Comparison of ENCODE assay signal across 1 cellular context in genomic region chr3:195195321-195196209, GRCh38.
TF ChIP-seq lines count a peak whose summit lies in the region.

No MANE protein-coding gene starts in this region.

TF ChIP-seq in GM23338, 12 proteins besides CTCF, POLR2A, EP300 and RAD21 (continued from another document):
- TF ChIP-seq ZNF462 (CRISPR knock-in tag; IDR thresholded peaks at IDR 0.05) (no peak), EZH2phosphoT487 (IDR thresholded peaks at IDR 0.05; ENCODE audit: unreplicated experiment) (no peak), STAT1 (IDR thresholded peaks at IDR 0.05; ENCODE audit: unreplicated experiment) (no peak), CREB1 (CRISPR knock-in tag; IDR thresholded peaks at IDR 0.05; ENCODE audit: low read depth) (no peak), ETS1 (IDR thresholded peaks at IDR 0.05) (no peak), JUNB (IDR thresholded peaks at IDR 0.05; ENCODE audit: unreplicated experiment) (no peak)
